ENCODE assay signal across 14 cellular contexts in genomic region chr1:160542303-160542945, GRCh38. TPM values are rescaled to one million over a fixed set of nuclear protein-coding genes. Genes with fewer than 3 reads are reported as not detected.
DNase-seq lines count a peak whose midpoint lies in the region; ATAC-seq and TF ChIP-seq lines count a peak whose summit lies in the region.
"Had no signal": no experiment of that assay in that cellular context is flagged by ENCODE, and none has a peak within 500 bp of the region (broad histone marks: within the 10 kb centered on the region; RNA-seq: fewer than 3 reads in every experiment).

No MANE protein-coding gene starts in this region.

- H3K4me3 ChIP-seq in DND-41 (ENCODE audit: low read depth in 1 of 2, low read length in 2 of 2) = no peak overlapping the region

- H3K27me3 Mint-ChIP-seq in T-helper 17 cell = no peaks in the 10 kb centered on the region
- H3K27me3 Mint-ChIP-seq in osteocyte (ENCODE audit: unreplicated experiment) = no peaks in the 10 kb centered on the region

- H3K4me2 ChIP-seq in DND-41 (ENCODE audit: insufficient read depth, low read length) = no peak overlapping the region

- 0 out of 2 replicates have a peak overlapping the region, but pooled peaks have one; percentile 8 for H3K27ac ChIP-seq in DND-41 (ENCODE audit: low read length)

- no peaks in the 10 kb centered on the region for H3K79me2 ChIP-seq in DND-41 (ENCODE audit: insufficient read depth, low read length)

- H3K9me3 Mint-ChIP-seq in osteocyte (ENCODE audit: unreplicated experiment) = no peaks in the 10 kb centered on the region

- TF ChIP-seq CTCF in DND-41 (IDR thresholded peaks at IDR 0.05; ENCODE audit: borderline replicate concordance, extremely low read depth, low read length, poor library complexity, severe bottlenecking) (no peak), osteocyte (IDR thresholded peaks at IDR 0.05) (no peak)

- peaks cover 5% of the 10 kb centered on the region for H3K36me3 Mint-ChIP-seq in T-helper 17 cell (ENCODE audit: low read depth)
- no peaks in the 10 kb centered on the region for H3K36me3 Mint-ChIP-seq in osteocyte (ENCODE audit: unreplicated experiment)

- H3K9me3 ChIP-seq in DND-41 (ENCODE audit: insufficient read depth, low read length, severe bottlenecking) = no peaks in the 10 kb centered on the region
- H3K9me3 ChIP-seq in T-helper 17 cell (ENCODE audit: control insufficient read depth, low read length, poor library complexity, severe bottlenecking) = no peaks in the 10 kb centered on the region

- no peaks in the 10 kb centered on the region for H3K27me3 ChIP-seq in DND-41 (ENCODE audit: insufficient read depth, low read length, poor library complexity)

- H3K4me3 Mint-ChIP-seq in T-helper 17 cell (peak overlapping the region; percentile 71), osteocyte (ENCODE audit: unreplicated experiment) (no peak overlapping the region)

- H3K9ac ChIP-seq in DND-41 (ENCODE audit: low read depth, low read length) = no peak overlapping the region

- H3K36me3 ChIP-seq in DND-41 (ENCODE audit: insufficient read depth, low read length) = peaks cover 5% of the 10 kb centered on the region; the same call in 1 of the 2 replicates

- H4K20me1 ChIP-seq in DND-41 (ENCODE audit: insufficient read depth, low read length) = no peaks in the 10 kb centered on the region

- no peak for DNase-seq in DND-41
- DNase-seq in T-helper 17 cell = no peak
- peak; percentile 35 for DNase-seq in foreskin melanocyte
- DNase-seq in osteocyte (ENCODE audit: extremely low spot score, unreplicated experiment) = no peak
- no peak for DNase-seq in activated CD4-positive, alpha-beta T cell treated with anti-CD3 and anti-CD28 coated beads, Interleukin-2, amount 50 U/mL, for 48 hours
- DNase-seq in ureter (ENCODE audit: low spot score) = no peak
- DNase-seq in NCI-H187 (lab: John Stamatoyannopoulos, UW) = no peak
- DNase-seq: activated CD4-positive, alpha-beta T cell treated with anti-CD3 and anti-CD28 coated beads, Interleukin-2, amount 50 U/mL, for 1 hour; activated naive CD4-positive, alpha-beta T cell treated with Interleukin-2 at 50 U/mL for 16 hours; IMR-90; NCI-H526; RPMI8226 had no signal

- H3K27ac Mint-ChIP-seq in T-helper 17 cell (peak overlapping the region; percentile 98), osteocyte (ENCODE audit: unreplicated experiment) (peak overlapping the region; percentile 38)

- H3K4me1 Mint-ChIP-seq in T-helper 17 cell (peaks cover 53% of the 10 kb centered on the region), osteocyte (ENCODE audit: unreplicated experiment) (peaks cover 7% of the 10 kb centered on the region)

- H3K4me1 ChIP-seq in DND-41 (ENCODE audit: insufficient read depth, low read length) = peaks cover 38% of the 10 kb centered on the region

- ATAC-seq in DND-41 (ENCODE audit: insufficient read depth, low read depth) = no peak
- ATAC-seq in T-helper 17 cell = no peak

- H2AFZ ChIP-seq in DND-41 (ENCODE audit: low read depth, low read length) = no peak overlapping the region

RNA-seq across cellular contexts. Expression of gene SLAMF6, which starts 19.4 kb away (rescaled TPM):
- total RNA-seq in T-helper 17 cell (10 to 100 TPM; 24.8 to 38.0 TPM), osteocyte (not detected in 2 replicates), ureter (3.0 TPM)
- total RNA-seq: chondrocyte, IMR-90, temporal lobe had no signal

RNA-seq across cellular contexts. Expression of gene CD84, which starts 36.9 kb away (rescaled TPM):
- total RNA-seq in T-helper 17 cell = 10 to 100 TPM; 66.2 to 71.6 TPM
- not detected in 2 replicates for total RNA-seq in osteocyte
- total RNA-seq in ureter = 7.7 TPM
- total RNA-seq: chondrocyte, IMR-90 had no signal
